ENCODE assay signal across 8 cellular contexts in genomic region chr11:9265211-9266131, GRCh38. TPM values are rescaled to one million over a fixed set of nuclear protein-coding genes. Genes with fewer than 3 reads are reported as not detected.
A peak's percentile ranks its signal among the peaks of the same experiment; 100 is the strongest.
DNase-seq lines count a peak whose midpoint lies in the region; ATAC-seq and TF ChIP-seq lines count a peak whose summit lies in the region.

Gene DENND5A (minus strand): TSS chr11:9265350. CDS start chr11:9265069, 281 bp downstream.

- BruUV-seq in A673 (replicated peaks; lab: Mats Ljungman, UMichigan), result no TSS peak

- H3K36me3 ChIP-seq in A673 (ENCODE audit: insufficient read depth, low read length, poor library complexity, severe bottlenecking) (no peaks in the 10 kb centered on the region), OCI-LY3 (replicated peaks; ENCODE audit: low read depth, low read length) (no peaks in the 10 kb centered on the region), mucosa of rectum (ENCODE audit: control insufficient read depth in 2 of 2, insufficient read depth in 2 of 2, low read length in 2 of 2) (no peaks in the 10 kb centered on the region)

- H2AFZ ChIP-seq in OCI-LY3 (ENCODE audit: low read depth, low read length), result peak within 1 kb of the TSS; percentile 98

- H3K4me3 Mint-ChIP-seq in stimulated activated naive B cell treated with anti-CD40 and anti-IgM and Interleukin-4, amounts not matched to agents 10 μg/mL and 1 μg/mL and 100 μg/mL, for 72 hours, result peak within 1 kb of the TSS; percentile 88 to 89

- POLR2A ChIA-PET in A673 (lab: Charles Lee; ENCODE audit: low non-redundant PET), result no interaction called here

- peaks cover 44% of the 10 kb centered on the region for H3K79me2 ChIP-seq in OCI-LY3 (ENCODE audit: low read length)

- CTCF ChIA-PET in A673 (lab: Charles Lee), result no interaction called here

- peaks cover 0 to 3% of the 10 kb centered on the region in 2 donors for H3K36me3 Mint-ChIP-seq in stimulated activated naive B cell treated with anti-CD40 and anti-IgM and Interleukin-4, amounts not matched to agents 10 μg/mL and 1 μg/mL and 100 μg/mL, for 72 hours

- H3K27me3 ChIP-seq in A673 (replicated peaks; ENCODE audit: insufficient read depth, low read depth, low read length, poor library complexity) (no peaks in the 10 kb centered on the region), OCI-LY3 (ENCODE audit: low read depth, low read length) (peaks cover 18% of the 10 kb centered on the region), mucosa of rectum (ENCODE audit: control insufficient read depth in 2 of 2, insufficient read depth in 2 of 2, low read length in 2 of 2) (peaks cover 0 to 2% of the 10 kb centered on the region in 2 donors)

- DNase-seq in A673 (ENCODE audit: low spot score), result peak; percentile 81
- DNase-seq in HUDEP-2 (lab: John Stamatoyannopoulos, UW; ENCODE audit: unreplicated experiment in 76 of 76), result peak in 44 of 76 experiments; percentile 2 to 64 (median 35)
- peak; percentile 72 to 74 for DNase-seq in activated T-cell treated with anti-CD3 and anti-CD28 coated beads, Interleukin-2, amount 50 U/mL, for 48 hours
- DNase-seq in stimulated activated naive B cell treated with anti-CD40 and anti-IgM and Interleukin-4, amounts not matched to agents 10 μg/mL and 1 μg/mL and 100 μg/mL, for 72 hours, result peak; percentile 21

- peak within 1 kb of the TSS; percentile 98 for H3K27ac Mint-ChIP-seq in stimulated activated naive B cell treated with anti-CD40 and anti-IgM and Interleukin-4, amounts not matched to agents 10 μg/mL and 1 μg/mL and 100 μg/mL, for 72 hours

- peaks cover 19 to 42% of the 10 kb centered on the region in 2 donors for H3K4me1 Mint-ChIP-seq in stimulated activated naive B cell treated with anti-CD40 and anti-IgM and Interleukin-4, amounts not matched to agents 10 μg/mL and 1 μg/mL and 100 μg/mL, for 72 hours

- H3K4me2 ChIP-seq in OCI-LY3 (ENCODE audit: low read length), result peak within 1 kb of the TSS; percentile 93

- no peaks in the 10 kb centered on the region for H3K9me3 Mint-ChIP-seq in stimulated activated naive B cell treated with anti-CD40 and anti-IgM and Interleukin-4, amounts not matched to agents 10 μg/mL and 1 μg/mL and 100 μg/mL, for 72 hours

- H3K9ac ChIP-seq in OCI-LY3 (ENCODE audit: low read length) (peak within 1 kb of the TSS; percentile 91), mucosa of rectum (ENCODE audit: low read depth in 1 of 2, low read length in 2 of 2) (peak within 1 kb of the TSS; percentile 78 to 79)

- peak; percentile 26 for ATAC-seq in GM18907 (IDR thresholded peaks at IDR 0.05; ENCODE audit: unreplicated experiment)
- ATAC-seq in esophagus mucosa, result peak; percentile 76
- ATAC-seq in stimulated activated naive B cell treated with anti-CD40 and anti-IgM and Interleukin-4, amounts not matched to agents 10 μg/mL and 1 μg/mL and 100 μg/mL, for 72 hours (replicated peaks), result peak; percentile 51 to 65

- peak within 1 kb of the TSS; percentile 85 for H3K27ac ChIP-seq in A673 (ENCODE audit: low read depth, low read length, poor library complexity, severe bottlenecking)
- peak within 1 kb of the TSS; percentile 70 for H3K27ac ChIP-seq in OCI-LY3 (ENCODE audit: low read length)
- peak within 1 kb of the TSS; percentile 77 to 86 for H3K27ac ChIP-seq in mucosa of rectum (ENCODE audit: low read depth in 2 of 2, low read length in 2 of 2)

- H3K4me1 ChIP-seq in A673 (ENCODE audit: insufficient read depth, low read length, poor library complexity, severe bottlenecking) (peaks cover 22% of the 10 kb centered on the region), OCI-LY3 (ENCODE audit: low read length) (peaks cover 9% of the 10 kb centered on the region), mucosa of rectum (ENCODE audit: control insufficient read depth in 2 of 2, insufficient read depth in 2 of 2, low read length in 2 of 2) (peaks cover 4 to 12% of the 10 kb centered on the region in 2 donors)

- H3K4me3 ChIP-seq in A673 (ENCODE audit: low read depth, low read length, poor library complexity, severe bottlenecking), result peak within 1 kb of the TSS; percentile 78
- peak within 1 kb of the TSS; percentile 88 for H3K4me3 ChIP-seq in OCI-LY3 (ENCODE audit: low read length)
- H3K4me3 ChIP-seq in mucosa of rectum (ENCODE audit: low read length in 2 of 2), result peak within 1 kb of the TSS; percentile 76 to 82

- TF ChIP-seq CTCF in A673 (conservative IDR thresholded peaks at IDR 0.05; ENCODE audit: low read depth, low read length) (no peak), OCI-LY3 (IDR thresholded peaks at IDR 0.05; ENCODE audit: low read depth, low read length) (no peak)

- peaks cover 26% of the 10 kb centered on the region for H4K20me1 ChIP-seq in OCI-LY3 (ENCODE audit: insufficient read depth, low read length)

- no peaks in the 10 kb centered on the region for H3K9me3 ChIP-seq in A673 (ENCODE audit: low read depth, low read length, poor library complexity, severe bottlenecking)
- no peaks in the 10 kb centered on the region for H3K9me3 ChIP-seq in OCI-LY3 (ENCODE audit: insufficient read depth, low read length)
- no peaks in the 10 kb centered on the region for H3K9me3 ChIP-seq in mucosa of rectum (ENCODE audit: control insufficient read depth in 2 of 2, low read length in 2 of 2)

- no peaks in the 10 kb centered on the region for H3K27me3 Mint-ChIP-seq in stimulated activated naive B cell treated with anti-CD40 and anti-IgM and Interleukin-4, amounts not matched to agents 10 μg/mL and 1 μg/mL and 100 μg/mL, for 72 hours

- intact Hi-C loops in A673 (cut with micrococcal nuclease; ENCODE audit: unreplicated experiment), result no loop called here

RNA-seq across cellular contexts. Expression of gene DENND5A, which starts in this region (rescaled TPM):
- total RNA-seq in A673 (2021) (65.4 and 69.7 TPM in 2 replicates), esophagus mucosa (13.2 TPM)

Comparison
In these comparisons a context has a peak if more than half of its experiments do, and no peak if none do; other contexts are left out.
1. Peak in every context shown above with its lines: DNase-seq, ATAC-seq, H3K4me3 ChIP-seq and H3K27ac ChIP-seq.
2. DNase-seq: peak in every context shown above with its lines; median percentile 81 in A673; 73 in activated T-cell treated with anti-CD3 and anti-CD28 coated beads, Interleukin-2, amount 50 U/mL, for 48 hours; 35 in HUDEP-2; 21 in stimulated activated naive B cell treated with anti-CD40 and anti-IgM and Interleukin-4, amounts not matched to agents 10 μg/mL and 1 μg/mL and 100 μg/mL, for 72 hours.
3. ATAC-seq: peak in every context shown above with its lines; median percentile 76 in esophagus mucosa; 58 in stimulated activated naive B cell treated with anti-CD40 and anti-IgM and Interleukin-4, amounts not matched to agents 10 μg/mL and 1 μg/mL and 100 μg/mL, for 72 hours; 26 in GM18907.